Comparison of ENCODE assay signal across 11 cellular contexts in the genomic region with DNA sequence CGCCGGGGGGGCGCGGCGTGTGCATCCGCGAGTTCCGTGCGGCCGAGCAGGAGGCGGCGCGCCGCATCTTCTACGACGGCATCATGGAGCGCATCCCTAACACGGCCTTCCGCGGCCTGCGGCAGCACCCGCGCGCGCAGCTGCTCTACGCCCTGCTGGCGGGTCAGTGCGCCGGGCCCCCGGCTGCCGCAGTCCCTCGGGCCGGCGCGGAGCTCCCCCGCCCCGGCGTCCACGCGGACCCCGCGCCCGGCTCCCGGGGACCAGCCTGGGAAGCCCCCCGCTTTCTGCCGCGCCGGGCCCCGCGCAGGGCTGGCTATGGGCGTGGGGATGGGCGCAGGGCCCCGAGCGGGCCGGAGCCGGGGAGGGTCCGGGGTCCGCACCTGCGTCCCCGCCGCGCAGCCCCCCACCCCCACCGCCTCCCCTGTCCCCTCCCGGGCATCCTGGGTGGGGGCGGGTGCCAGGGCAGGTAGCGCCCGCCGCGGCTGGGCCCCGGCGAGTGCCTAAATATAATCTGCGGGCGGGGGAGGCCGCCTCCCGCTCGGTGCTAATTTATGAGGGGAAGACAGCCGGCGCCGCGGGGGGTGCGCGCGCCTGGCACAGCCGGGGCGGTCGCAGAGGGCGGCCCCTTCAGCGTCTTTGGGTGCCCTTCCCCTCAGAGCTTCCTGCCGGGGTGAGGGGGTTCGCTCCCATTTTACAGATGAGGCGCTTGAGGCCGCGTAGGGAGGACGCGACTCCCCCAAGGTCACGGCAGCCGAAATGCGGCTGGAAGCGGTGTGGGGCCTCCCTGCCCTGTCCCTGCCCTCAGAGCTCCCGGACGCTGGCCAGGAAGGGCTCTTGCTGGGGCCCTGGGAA. TPM values are rescaled to one million over a fixed set of nuclear protein-coding genes. Genes with fewer than 3 reads are reported as not detected.
DNase-seq lines count a peak whose midpoint lies in the region; ATAC-seq and TF ChIP-seq lines count a peak whose summit lies in the region.
"Had no signal": no experiment of that assay in that cellular context is flagged by ENCODE, and none has a peak within 500 bp of the region (broad histone marks: within the 10 kb centered on the region; RNA-seq: fewer than 3 reads in every experiment).

No MANE protein-coding gene starts in this region.

- peak overlapping the region; percentile 45 to 62 for H3K4me3 ChIP-seq in HCT116 (replicated peaks in 1 of 2; ENCODE audit: low read depth in 1 of 2, low read length in 2 of 2)

- H4K20me1 ChIP-seq in HCT116 (ENCODE audit: insufficient read depth), result no peaks in the 10 kb centered on the region

- H3K36me3 ChIP-seq in HCT116 (ENCODE audit: control insufficient read depth in 1 of 2, insufficient read depth in 2 of 2, low read length in 2 of 2), result no peaks in the 10 kb centered on the region
- H3K36me3 ChIP-seq: brain microvascular endothelial cell had no signal

- H3K27me3 ChIP-seq in HCT116 (ENCODE audit: insufficient read depth, low read length), result no peaks in the 10 kb centered on the region

- no peak overlapping the region for H3K4me3 Mint-ChIP-seq in activated naive CD8-positive, alpha-beta T cell treated with anti-CD3 and anti-CD28 coated beads, Interleukin-2, amount 10 ng/mL, durations not matched to agents 7 days and 5 days
- H3K4me3 Mint-ChIP-seq: immature natural killer cell; T-helper 1 cell treated with Interleukin-12 subunit alpha and Interleukin-12 subunit beta and Interleukin-4 antibody, amounts not matched to agents 30 μg/mL and 1 μg/mL, for 36 hours had no signal

- peaks cover 0 to 23% of the 10 kb centered on the region in 2 experiments; a peak in 2 of 4 replicates for H3K4me1 ChIP-seq in HCT116 (ENCODE audit: control insufficient read depth in 1 of 2, insufficient read depth in 2 of 2, low read length in 2 of 2)

- POLR2A ChIA-PET in HCT116 (lab: Charles Lee), result no interaction called here
- POLR2A ChIA-PET in activated naive CD8-positive, alpha-beta T cell treated with anti-CD3 and anti-CD28 coated beads, Interleukin-2, amount 10 ng/mL, durations not matched to agents 7 days and 5 days (lab: Charles Lee), result no interaction called here

- H3K27ac ChIP-seq in HCT116 (ENCODE audit: low read depth, low read length), result peak overlapping the region; percentile 68; the same call in 1 of the 2 replicates
- H3K27ac ChIP-seq: brain microvascular endothelial cell had no signal

- no peak for TF ChIP-seq RAD21 in HCT116 (IDR thresholded peaks at IDR 0.05; ENCODE audit: low read depth)

- DNase-seq in COR-L47 (lab: John Stamatoyannopoulos, UW) (peak; percentile 44), HCT116 (ENCODE audit: low read depth, low spot score) (no peak), myocyte (ENCODE audit: low read depth) (peak; percentile 30), left colon (no peak), activated gamma-delta T cell treated with Interleukin-2 at 50 U/mL for 16 hours (no peak)
- DNase-seq in activated naive CD8-positive, alpha-beta T cell treated with anti-CD3 and anti-CD28 coated beads, Interleukin-2, amount 10 ng/mL, durations not matched to agents 7 days and 5 days, result no peak
- DNase-seq: brain microvascular endothelial cell, immature natural killer cell had no signal

- no peak for TF ChIP-seq POLR2A in HCT116 (IDR thresholded peaks at IDR 0.05; ENCODE audit: borderline replicate concordance, extremely low read depth, insufficient read depth, insufficient read length)

- H3K4me2 ChIP-seq in HCT116 (ENCODE audit: low read length), result peak overlapping the region; percentile 82

- CTCF ChIA-PET in HCT116 (lab: Charles Lee), result no interaction called here

- RAD21 ChIA-PET in HCT116 (lab: Charles Lee; ENCODE audit: low non-redundant PET in 1 of 2, low total read pairs in 2 of 2, uncharacterized antibody in 2 of 2, unreplicated experiment in 2 of 2), result no interaction called here

- H3K9ac ChIP-seq in HCT116 (ENCODE audit: low read length), result peak overlapping the region; percentile 62

- TF ChIP-seq CTCF in HCT116 (IDR thresholded peaks at IDR 0.05 in 2 of 3, conservative IDR thresholded peaks at IDR 0.05 in 1 of 3; ENCODE audit: borderline replicate concordance in 1 of 3, insufficient read depth in 1 of 3, low read depth in 2 of 3, low read length in 2 of 3), result no peak

- H3K4me1 Mint-ChIP-seq in activated naive CD8-positive, alpha-beta T cell treated with anti-CD3 and anti-CD28 coated beads, Interleukin-2, amount 10 ng/mL, durations not matched to agents 7 days and 5 days, result no peaks in the 10 kb centered on the region

- BruUV-seq in HCT116 (replicated peaks; lab: Mats Ljungman, UMichigan), result no TSS peak

- no peaks in the 10 kb centered on the region for H3K9me2 ChIP-seq in HCT116 (ENCODE audit: insufficient read depth)

- no peaks in the 10 kb centered on the region for H3K36me3 Mint-ChIP-seq in activated naive CD8-positive, alpha-beta T cell treated with anti-CD3 and anti-CD28 coated beads, Interleukin-2, amount 10 ng/mL, durations not matched to agents 7 days and 5 days
- H3K36me3 Mint-ChIP-seq: immature natural killer cell had no signal

- H3K9me3 Mint-ChIP-seq in activated naive CD8-positive, alpha-beta T cell treated with anti-CD3 and anti-CD28 coated beads, Interleukin-2, amount 10 ng/mL, durations not matched to agents 7 days and 5 days, result no peaks in the 10 kb centered on the region
- H3K9me3 Mint-ChIP-seq: immature natural killer cell; T-helper 1 cell treated with Interleukin-12 subunit alpha and Interleukin-12 subunit beta and Interleukin-4 antibody, amounts not matched to agents 30 μg/mL and 1 μg/mL, for 36 hours had no signal

- no peak overlapping the region for H3K27ac Mint-ChIP-seq in activated naive CD8-positive, alpha-beta T cell treated with anti-CD3 and anti-CD28 coated beads, Interleukin-2, amount 10 ng/mL, durations not matched to agents 7 days and 5 days
- H3K27ac Mint-ChIP-seq: immature natural killer cell; T-helper 1 cell treated with Interleukin-12 subunit alpha and Interleukin-12 subunit beta and Interleukin-4 antibody, amounts not matched to agents 30 μg/mL and 1 μg/mL, for 36 hours had no signal

- no peaks in the 10 kb centered on the region for H3K79me2 ChIP-seq in HCT116 (ENCODE audit: insufficient read depth, low read length)

- ATAC-seq in HCT116 (peak; percentile 48), HG03175 (IDR thresholded peaks at IDR 0.05; ENCODE audit: unreplicated experiment) (no peak), left colon (no peak), GM21447 (IDR thresholded peaks at IDR 0.05; ENCODE audit: unreplicated experiment) (no peak)
- peak; percentile 38 for ATAC-seq in activated naive CD8-positive, alpha-beta T cell treated with anti-CD3 and anti-CD28 coated beads, Interleukin-2, amount 10 ng/mL, durations not matched to agents 7 days and 5 days (ENCODE audit: low read depth)

- peaks cover 32% of the 10 kb centered on the region for H3K27me3 Mint-ChIP-seq in activated naive CD8-positive, alpha-beta T cell treated with anti-CD3 and anti-CD28 coated beads, Interleukin-2, amount 10 ng/mL, durations not matched to agents 7 days and 5 days

- intact Hi-C loops in HCT116 (cut with micrococcal nuclease), result loop anchor here (5.0 kb wide), 1 partner anchor 53 kb away; a partner anchor contains a TSS
- intact Hi-C loops in left colon (cut with DNase I, micrococcal nuclease), result no loop called here

- H2AFZ ChIP-seq in HCT116 (ENCODE audit: low read depth, low read length, poor library complexity, severe bottlenecking), result no peak overlapping the region

- no peaks in the 10 kb centered on the region for H3K9me3 ChIP-seq in HCT116 (ENCODE audit: control insufficient read depth in 1 of 2, insufficient read depth in 1 of 2, low read depth in 1 of 2, low read length in 2 of 2)

TF ChIP-seq in HCT116, 20 proteins besides CTCF, POLR2A, EP300 and RAD21:
- no peak for TF ChIP-seq EZH2phosphoT487 (IDR thresholded peaks at IDR 0.05; ENCODE audit: borderline replicate concordance)
- TF ChIP-seq POLR2AphosphoS5 (IDR thresholded peaks at IDR 0.05; ENCODE audit: low read depth, low read length), result 0 out of 2 replicates have a peak, but pooled peaks have one; percentile 8
- peak; percentile 74 for TF ChIP-seq ZFX (IDR thresholded peaks at IDR 0.05)

RNA-seq across cellular contexts. Expression of a gene that starts 0.8 kb away (rescaled TPM):
- 9.2 TPM for total RNA-seq in HCT116 (2021; ENCODE audit: unreplicated experiment)
- polyA plus RNA-seq in HCT116 (2012), result 4.6 and 5.2 TPM in 2 replicates
- total RNA-seq in activated naive CD8-positive, alpha-beta T cell treated with anti-CD3 and anti-CD28 coated beads, Interleukin-2, amount 10 ng/mL, durations not matched to agents 7 days and 5 days, result under 1 TPM in 1 of 2 experiments, not detected in 1; 0.14 TPM
- 8.2 and 8.9 TPM in 2 replicates for total RNA-seq in myocyte
- 12.3 TPM for polyA plus RNA-seq in myocyte (2012)
- total RNA-seq in left colon, result under 1 TPM; 0.06 to 0.25 TPM
- polyA plus RNA-seq: immature natural killer cell had no signal

RNA-seq across cellular contexts. Expression of a gene that starts 51.2 kb away (rescaled TPM):
- total RNA-seq in HCT116 (2021; ENCODE audit: unreplicated experiment) (56.1 TPM), myocyte (17.1 and 20.5 TPM in 2 replicates), left colon (10 to 100 TPM; 28.2 to 28.7 TPM)
- polyA plus RNA-seq in HCT116 (2012), result 50.8 and 57.2 TPM in 2 replicates
- 10 to 100 TPM; 41.9 to 43.9 TPM for total RNA-seq in activated naive CD8-positive, alpha-beta T cell treated with anti-CD3 and anti-CD28 coated beads, Interleukin-2, amount 10 ng/mL, durations not matched to agents 7 days and 5 days
- polyA plus RNA-seq in myocyte (2012), result 22.0 TPM

Comparison
In these comparisons a context has a peak if more than half of its experiments do, and no peak if none do; other contexts are left out.
1. DNase-seq: peak in COR-L47 (single experiment) and myocyte (single experiment); none in HCT116 (single experiment), activated naive CD8-positive, alpha-beta T cell treated with anti-CD3 and anti-CD28 coated beads, Interleukin-2, amount 10 ng/mL, durations not matched to agents 7 days and 5 days (single experiment), left colon (0 of 2) and activated gamma-delta T cell treated with Interleukin-2 at 50 U/mL for 16 hours (single experiment).
2. ATAC-seq: peak in HCT116 (single experiment) and activated naive CD8-positive, alpha-beta T cell treated with anti-CD3 and anti-CD28 coated beads, Interleukin-2, amount 10 ng/mL, durations not matched to agents 7 days and 5 days (single experiment); none in HG03175 (single experiment), left colon (single experiment) and GM21447 (single experiment).